8 cellular contexts compared by ENCODE assay signal in the genomic region with DNA sequence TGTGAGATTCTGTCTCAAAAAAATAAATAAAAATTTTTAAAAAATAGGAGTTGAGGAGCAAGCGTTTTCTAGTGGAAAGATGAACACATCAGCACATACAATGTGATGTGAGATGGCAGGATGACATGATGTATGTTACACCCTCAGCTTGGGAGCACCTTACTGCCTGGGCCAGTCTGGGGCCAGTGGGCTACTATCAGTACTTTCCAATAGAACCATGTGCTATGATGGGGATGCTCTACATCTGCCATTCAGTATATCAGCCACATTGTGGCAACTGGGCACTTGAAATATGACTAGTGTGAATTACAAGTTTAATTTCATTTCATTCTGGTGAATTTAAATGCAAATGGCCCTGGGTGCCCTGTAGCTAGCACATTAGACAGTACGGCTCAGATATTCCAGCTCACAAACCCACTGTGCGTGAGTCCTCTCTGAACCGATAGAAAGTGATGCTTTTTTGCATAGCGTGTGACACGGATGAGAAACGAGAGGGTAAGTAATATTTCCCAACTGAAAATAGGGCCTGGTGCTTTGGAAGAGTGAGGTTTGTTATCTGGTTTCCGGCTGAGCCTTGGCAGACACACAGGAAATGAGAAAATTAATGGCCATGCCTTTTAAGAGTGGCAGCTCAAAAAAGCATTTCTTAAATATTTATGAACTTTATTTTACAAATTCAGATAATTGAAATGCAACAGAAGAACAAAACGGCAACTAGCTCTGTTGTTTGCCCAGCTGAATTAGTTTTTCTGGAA.
DNase-seq lines count a peak whose midpoint lies in the region; ATAC-seq and TF ChIP-seq lines count a peak whose summit lies in the region.

No MANE protein-coding gene starts in this region.

- H3K36me3 Mint-ChIP-seq in T-helper 1 cell treated with Interleukin-12 subunit alpha and Interleukin-12 subunit beta and Interleukin-4 antibody, amounts not matched to agents 30 μg/mL and 1 μg/mL, for 36 hours (ENCODE audit: low read depth) = peaks cover 7% of the 10 kb centered on the region

- H3K4me1 ChIP-seq in right lobe of liver = no peaks in the 10 kb centered on the region

- no peak overlapping the region for H3K4me3 Mint-ChIP-seq in T-helper 1 cell treated with Interleukin-12 subunit alpha and Interleukin-12 subunit beta and Interleukin-4 antibody, amounts not matched to agents 30 μg/mL and 1 μg/mL, for 36 hours

- H3K36me3 ChIP-seq in right lobe of liver = peaks cover 0 to 22% (median 11%) of the 10 kb centered on the region in 4 donors

- no peak overlapping the region for H3K4me3 ChIP-seq in right lobe of liver

- no peaks in the 10 kb centered on the region for H3K9me3 Mint-ChIP-seq in T-helper 1 cell treated with Interleukin-12 subunit alpha and Interleukin-12 subunit beta and Interleukin-4 antibody, amounts not matched to agents 30 μg/mL and 1 μg/mL, for 36 hours

- 34% methylated on average over 9 of the region's 9 CpGs for WGBS in right lobe of liver (ENCODE audit: insufficient coverage, low coverage, low lambda C conversion rate, missing lambda C conversion rate)

- H3K9me3 ChIP-seq in right lobe of liver = no peaks in the 10 kb centered on the region

- no peaks in the 10 kb centered on the region for H3K27me3 ChIP-seq in right lobe of liver

- no peak for TF ChIP-seq POLR2A in right lobe of liver (IDR thresholded peaks at IDR 0.05)

- intact Hi-C loops in right lobe of liver (cut with DNase I) = no loop called here

- no peak for TF ChIP-seq CTCF in GM13976 (IDR thresholded peaks at IDR 0.05; ENCODE audit: borderline replicate concordance, control extremely low read depth, extremely low read depth, insufficient read depth, missing control alignments)
- no peak for TF ChIP-seq CTCF in right lobe of liver (IDR thresholded peaks at IDR 0.05)

- in situ Hi-C loops in GM13976 (cut with MboI; ENCODE audit: low sequenced_read_pairs, unreplicated experiment) = no loop called here

- peaks cover 26% of the 10 kb centered on the region for H3K4me1 Mint-ChIP-seq in T-helper 1 cell treated with Interleukin-12 subunit alpha and Interleukin-12 subunit beta and Interleukin-4 antibody, amounts not matched to agents 30 μg/mL and 1 μg/mL, for 36 hours (ENCODE audit: low read depth)

- H3K27ac ChIP-seq in right lobe of liver = peak overlapping the region in 1 of 3 donors; percentile 18

- H3K27ac Mint-ChIP-seq in T-helper 1 cell treated with Interleukin-12 subunit alpha and Interleukin-12 subunit beta and Interleukin-4 antibody, amounts not matched to agents 30 μg/mL and 1 μg/mL, for 36 hours = peak overlapping the region; percentile 64

- H3K27me3 Mint-ChIP-seq in T-helper 1 cell treated with Interleukin-12 subunit alpha and Interleukin-12 subunit beta and Interleukin-4 antibody, amounts not matched to agents 30 μg/mL and 1 μg/mL, for 36 hours (ENCODE audit: low read depth) = no peaks in the 10 kb centered on the region

- DNase-seq in NCI-H510A treated with DMSO at 0.1 percent for 48 hours (lab: John Stamatoyannopoulos, UW) (peak; percentile 82), NCI-H510A (lab: John Stamatoyannopoulos, UW) (no peak), hepatic stellate cell (ENCODE audit: low spot score) (peak; percentile 54), NOMO-1 (lab: John Stamatoyannopoulos, UW; ENCODE audit: unreplicated experiment in 2 of 2) (no peak), GM13976 (ENCODE audit: low spot score) (no peak), right lobe of liver (no peak)

- ATAC-seq in HG03095 (IDR thresholded peaks at IDR 0.05; ENCODE audit: unreplicated experiment) = peak; percentile 51
- ATAC-seq in right lobe of liver = no peak

Comparison
In these comparisons a context has a peak if more than half of its experiments do, and no peak if none do; other contexts are left out.
1. DNase-seq: peak in NCI-H510A treated with DMSO at 0.1 percent for 48 hours (single experiment) and hepatic stellate cell (single experiment); none in NCI-H510A (single experiment), NOMO-1 (0 of 2), GM13976 (single experiment) and right lobe of liver (0 of 3).